7 cellular contexts compared by ENCODE assay signal in the genomic region with DNA sequence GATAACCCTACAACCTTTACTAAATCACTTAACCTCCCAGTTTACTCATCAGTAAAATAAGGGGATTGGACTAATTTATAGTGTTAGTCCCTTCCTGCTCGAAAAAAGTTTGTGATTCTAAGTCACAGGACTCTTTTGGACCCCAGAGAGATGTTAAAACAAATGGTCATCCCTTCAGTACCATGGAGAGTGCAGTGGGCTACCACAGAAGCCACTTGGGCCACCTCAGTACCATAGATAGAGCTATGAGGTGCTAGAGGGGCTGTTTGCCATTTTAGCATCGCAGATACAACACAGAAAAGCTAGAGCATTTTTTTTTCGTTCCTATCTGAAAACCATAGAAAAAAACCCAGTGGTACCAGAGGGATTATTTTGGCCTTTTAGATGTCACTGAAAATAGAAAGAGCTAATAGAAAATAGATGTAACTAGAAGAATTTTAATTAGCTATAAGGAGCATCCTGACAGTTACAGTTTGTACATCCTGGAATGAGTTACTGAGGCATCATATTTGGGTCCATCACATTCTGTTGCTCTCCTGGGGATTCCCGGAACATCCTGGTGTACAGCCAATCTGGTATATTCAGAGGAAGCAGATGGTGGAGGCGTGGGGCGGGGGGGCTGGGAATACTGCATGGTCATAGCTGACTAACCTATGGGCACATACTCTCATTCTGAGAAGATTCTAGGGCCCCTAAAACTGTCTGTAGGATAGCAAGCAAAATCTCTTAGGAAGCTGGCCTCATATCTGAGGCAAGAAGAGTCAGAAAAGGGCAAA. TPM values are rescaled to one million over a fixed set of nuclear protein-coding genes. Genes with fewer than 3 reads are reported as not detected.
DNase-seq lines count a peak whose midpoint lies in the region; ATAC-seq lines count a peak whose summit lies in the region.
"Had no signal": no experiment of that assay in that cellular context is flagged by ENCODE, and none has a peak within 500 bp of the region (broad histone marks: within the 10 kb centered on the region; RNA-seq: fewer than 3 reads in every experiment).

No MANE protein-coding gene starts in this region.

- H3K9ac ChIP-seq in adipocyte (ENCODE audit: low read length): no peak overlapping the region

- DNase-seq in GM03348 (ENCODE audit: low spot score): peak; percentile 69
- DNase-seq in adipocyte (ENCODE audit: low read depth): peak; percentile 34
- DNase-seq in myocyte (ENCODE audit: low read depth): peak; percentile 74

- no peak overlapping the region for H3K4me3 ChIP-seq in adipocyte (ENCODE audit: low read length)

- no peaks in the 10 kb centered on the region for H3K9me3 ChIP-seq in adipocyte (ENCODE audit: control insufficient read depth, low read length)

- H3K4me1 ChIP-seq in adipocyte (ENCODE audit: control insufficient read depth, insufficient read depth, low read length): peaks cover 28% of the 10 kb centered on the region

- ATAC-seq in HG03175 (IDR thresholded peaks at IDR 0.05; ENCODE audit: unreplicated experiment) (no peak), HG03039 (IDR thresholded peaks at IDR 0.05; ENCODE audit: unreplicated experiment) (no peak), HG03565 (IDR thresholded peaks at IDR 0.05; ENCODE audit: unreplicated experiment) (no peak)

- H3K27me3 ChIP-seq in adipocyte (replicated peaks; ENCODE audit: control insufficient read depth, insufficient read depth, low read length): no peaks in the 10 kb centered on the region

- H3K36me3 ChIP-seq in adipocyte (ENCODE audit: control insufficient read depth, insufficient read depth, low read length, severe bottlenecking): peaks cover 10% of the 10 kb centered on the region

RNA-seq across cellular contexts. Expression of gene ZNF219, which starts 2.8 kb away (rescaled TPM):
- total RNA-seq in myocyte: 33.2 and 49.8 TPM in 2 replicates
- 25.6 TPM for polyA plus RNA-seq in myocyte (2012)

RNA-seq across cellular contexts. Expression of gene TMEM253, which starts 5.2 kb away (rescaled TPM):
- 0.83 and 1.6 TPM in 2 replicates for total RNA-seq in myocyte
- 1.0 TPM for polyA plus RNA-seq in myocyte (2012)
- total RNA-seq: T-helper 1 cell treated with Interleukin-12 subunit alpha and Interleukin-12 subunit beta and Interleukin-4 antibody, amounts not matched to agents 30 ng/mL and 1 ng/mL, for 36 hours had no signal

RNA-seq across cellular contexts. Expression of gene ARHGEF40, which starts 25.5 kb away (rescaled TPM):
- 45.2 and 67.3 TPM in 2 replicates for total RNA-seq in myocyte
- 35.6 TPM for polyA plus RNA-seq in myocyte (2012)
- total RNA-seq: T-helper 1 cell treated with Interleukin-12 subunit alpha and Interleukin-12 subunit beta and Interleukin-4 antibody, amounts not matched to agents 30 ng/mL and 1 ng/mL, for 36 hours had no signal

RNA-seq across cellular contexts. Expression of gene RNASE8, which starts 38.0 kb away (rescaled TPM):
- not detected in 2 replicates for total RNA-seq in myocyte
- polyA plus RNA-seq in myocyte (2012): not detected
- total RNA-seq: T-helper 1 cell treated with Interleukin-12 subunit alpha and Interleukin-12 subunit beta and Interleukin-4 antibody, amounts not matched to agents 30 ng/mL and 1 ng/mL, for 36 hours had no signal

RNA-seq across cellular contexts. Expression of gene RNASE7, which starts 53.5 kb away (rescaled TPM):
- 0.16 TPM in 1 of 2 replicates, not detected in the other for total RNA-seq in myocyte
- polyA plus RNA-seq in myocyte (2012): 0.05 TPM
- total RNA-seq: T-helper 1 cell treated with Interleukin-12 subunit alpha and Interleukin-12 subunit beta and Interleukin-4 antibody, amounts not matched to agents 30 ng/mL and 1 ng/mL, for 36 hours had no signal
